28 cellular contexts compared by ENCODE assay signal in the genomic region with DNA sequence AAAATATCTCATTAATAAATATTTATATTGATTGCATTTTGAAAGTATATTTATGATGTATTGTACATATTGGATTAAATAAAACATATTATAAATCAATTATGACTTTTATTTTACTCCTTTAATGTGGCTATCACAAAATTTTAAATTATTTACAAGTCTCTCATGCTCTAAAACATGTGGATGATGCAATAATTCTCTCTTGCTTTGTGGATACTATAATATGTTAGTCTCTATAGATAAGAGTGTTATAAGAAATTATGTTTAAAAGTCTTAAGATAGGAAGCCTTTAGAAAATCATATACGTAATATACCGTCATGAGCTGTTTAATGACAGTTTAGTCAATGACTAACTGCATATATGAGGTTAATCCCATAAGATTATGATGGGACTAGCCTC.
"Had no signal": no experiment of that assay in that cellular context is flagged by ENCODE, and none has a peak within 500 bp of the region (broad histone marks: within the 10 kb centered on the region; RNA-seq: fewer than 3 reads in every experiment).

No MANE protein-coding gene starts in this region.

- H3K79me2 ChIP-seq: parathyroid adenoma had no signal

- H3K4me2 ChIP-seq: neural progenitor cell, smooth muscle cell had no signal

- ATAC-seq: natural killer cell; psoas muscle; right cardiac atrium; sciatic nerve; stimulated activated memory B cell treated with anti-CD40 and anti-IgM and Interleukin-4, amounts not matched to agents 10 μg/mL and 1 μg/mL and 100 μg/mL, for 72 hours; stimulated activated naive CD8-positive, alpha-beta T cell treated with anti-CD3 and anti-CD28 coated beads, Interleukin-15, amount 100 ng/mL, for 72 hours; stimulated activated naive CD8-positive, alpha-beta T cell treated with anti-CD3 and anti-CD28 coated beads, Interleukin-15, Interleukin-2, amounts not matched to agents 100 U/mL and 50 U/mL, for 24 hours had no signal

- H3K9me3 ChIP-seq: ovary, psoas muscle, thyroid gland, vagina had no signal

- DNase-seq: natural killer cell; occipital lobe; ovary; posterior cingulate gyrus; psoas muscle; right cardiac atrium; spleen; stimulated activated CD4-positive, alpha-beta T cell treated with anti-CD3 and anti-CD28 coated beads, Interleukin-12 subunit alpha, Interleukin-12 subunit beta, amount 100 ng/mL, for 4 hours; stimulated activated CD4-positive, alpha-beta T cell treated with anti-CD3 and anti-CD28 coated beads, Interleukin-1b, Interleukin-23, amount 100 ng/mL, for 48 hours; stimulated activated CD4-positive, alpha-beta T cell treated with anti-CD3 and anti-CD28 coated beads, Interleukin-4, amount 100 ng/mL, for 1 hour; stimulated activated CD4-positive, alpha-beta T cell treated with anti-CD3 and anti-CD28 coated beads, Interleukin-4, amount 100 ng/mL, for 4 hours; stimulated activated CD8-positive, alpha-beta memory T cell treated with anti-CD3 and anti-CD28 coated beads, Interleukin-4, amount 100 ng/mL, for 48 hours; stimulated activated naive CD4-positive, alpha-beta T cell; stimulated activated naive CD8-positive, alpha-beta T cell treated with anti-CD3 and anti-CD28 coated beads, Interleukin-15, amount 100 ng/mL, for 72 hours; stimulated activated naive CD8-positive, alpha-beta T cell treated with anti-CD3 and anti-CD28 coated beads, Interleukin-15, Interleukin-2, amounts not matched to agents 100 U/mL and 50 U/mL, for 24 hours; thyroid gland; trophoblast cell; upper lobe of left lung had no signal

- H3K4me3 ChIP-seq: neural progenitor cell, ovary, psoas muscle, skin epidermis, smooth muscle cell, spleen, thoracic aorta, thyroid gland, tibial nerve, upper lobe of left lung, vagina had no signal

- H3K4me1 ChIP-seq: neural progenitor cell, psoas muscle, spleen, thyroid gland, tibial nerve, upper lobe of left lung, vagina had no signal

- H3K27ac ChIP-seq: neural progenitor cell, ovary, parathyroid adenoma, psoas muscle, skin epidermis, spleen, thoracic aorta, thyroid gland, tibial nerve, upper lobe of left lung, vagina had no signal

- FAIRE-seq: urothelium cell line had no signal

- H3K27me3 ChIP-seq: neural progenitor cell, ovary, spleen, thyroid gland, tibial nerve, upper lobe of left lung, vagina had no signal

- H3K9ac ChIP-seq: neural progenitor cell, parathyroid adenoma had no signal

- H2AFZ ChIP-seq: neural progenitor cell, parathyroid adenoma had no signal

- H3K36me3 ChIP-seq: neural progenitor cell, ovary, spleen, thoracic aorta, thyroid gland, tibial nerve, upper lobe of left lung, vagina had no signal
